Comparison of ENCODE assay signal across 7 cellular contexts in the genomic region with DNA sequence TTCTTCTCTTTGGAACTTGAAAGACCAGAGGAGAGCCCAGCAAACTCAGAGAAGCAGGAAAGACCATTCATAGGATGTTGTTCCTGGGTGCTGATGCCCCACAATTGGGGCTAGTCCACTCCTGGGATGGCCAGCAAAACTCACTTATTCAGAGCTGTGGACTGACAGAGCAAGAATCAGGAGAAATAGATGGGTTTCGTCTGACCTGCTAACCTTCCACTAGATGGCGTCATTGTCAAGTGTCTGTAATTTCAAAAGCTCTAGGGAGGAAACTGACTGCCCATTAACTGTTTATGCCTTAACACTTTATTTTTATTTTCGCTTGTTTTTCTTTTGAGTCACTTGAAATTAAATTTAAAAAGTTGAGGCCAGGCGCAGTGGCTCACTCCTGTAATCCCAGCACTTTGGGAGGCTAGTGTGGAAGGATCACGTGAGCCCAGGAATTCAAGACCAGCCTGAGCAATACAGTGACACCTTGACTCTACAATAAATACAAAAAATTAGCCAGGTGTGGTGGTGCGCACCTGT. TPM values are rescaled to one million over a fixed set of nuclear protein-coding genes. Genes with fewer than 3 reads are reported as not detected.
DNase-seq lines count a peak whose midpoint lies in the region.

No MANE protein-coding gene starts in this region.

- DNase-seq in ELF-1 (ENCODE audit: low read depth, low spot score): peak; percentile 52
- DNase-seq in HT1080 (ENCODE audit: low read depth): peak; percentile 69
- peak; percentile 74 for DNase-seq in NCI-H69 (lab: John Stamatoyannopoulos, UW)
- peak; percentile 40 for DNase-seq in activated T-cell treated with anti-CD3 and anti-CD28 coated beads, Interleukin-2, amount 50 U/mL, for 48 hours
- DNase-seq in glomerular visceral epithelial cell (ENCODE audit: extremely low spot score): peak; percentile 77
- peak; percentile 94 for DNase-seq in pons (ENCODE audit: low spot score)
- DNase-seq in stimulated activated CD4-positive, alpha-beta T cell treated with anti-CD3 and anti-CD28 coated beads, Interleukin-2, amount 100 ng/mL, for 24 hours: no peak

RNA-seq across cellular contexts. Expression of a gene that starts 28.7 kb away (rescaled TPM):
- total RNA-seq in HT1080 (2014; rRNA removed; shearing (Covaris generic)): 7.3 and 8.2 TPM in 2 replicates
- polyA plus RNA-seq in HT1080 (2015; cell fraction: cytosol; rRNA removed): 15.5 and 16.3 TPM in 2 replicates
- polyA plus RNA-seq in HT1080 (2015; cell fraction: nucleus; rRNA removed): 39.7 and 40.7 TPM in 2 replicates

RNA-seq across cellular contexts. Expression of a gene that starts 29.5 kb away (rescaled TPM):
- 0.27 and 0.43 TPM in 2 replicates for total RNA-seq in HT1080 (2014; rRNA removed; shearing (Covaris generic))
- 0.01 and 0.23 TPM in 2 replicates for polyA plus RNA-seq in HT1080 (2015; cell fraction: cytosol; rRNA removed)
- polyA plus RNA-seq in HT1080 (2015; cell fraction: nucleus; rRNA removed): 0.07 TPM in 1 of 2 replicates, not detected in the other

Comparison
In these comparisons a context has a peak if more than half of its experiments do, and no peak if none do; other contexts are left out.
1. DNase-seq: peak in ELF-1 (single experiment), HT1080 (single experiment), NCI-H69 (single experiment), activated T-cell treated with anti-CD3 and anti-CD28 coated beads, Interleukin-2, amount 50 U/mL, for 48 hours (2 of 2), glomerular visceral epithelial cell (single experiment) and pons (single experiment); none in stimulated activated CD4-positive, alpha-beta T cell treated with anti-CD3 and anti-CD28 coated beads, Interleukin-2, amount 100 ng/mL, for 24 hours (0 of 2).